In genomic region chr1:51651552-51651942, GRCh38 we compare ENCODE assay signal across 2 cellular contexts.
TF ChIP-seq lines count a peak whose summit lies in the region.

No MANE protein-coding gene starts in this region.

TF ChIP-seq in HEK293, 187 proteins besides CTCF, POLR2A, EP300 and RAD21 (continued from another document):
- TF ChIP-seq PRDM2 (tag by site-specific recombination; IDR thresholded peaks at IDR 0.05; ENCODE audit: borderline replicate concordance), result no peak
TF ChIP-seq in HEK293: peak in this region for 1.

TF ChIP-seq in SK-N-SH treated with all-trans-retinoic acid at 6 μM for 48 hours, 23 proteins besides CTCF, POLR2A, EP300 and RAD21 (continued from another document):
- TF ChIP-seq TSHZ2 (CRISPR knock-in tag; IDR thresholded peaks at IDR 0.05), result no peak
- no peak for TF ChIP-seq ZNF70 (CRISPR knock-in tag; IDR thresholded peaks at IDR 0.05)
- no peak for TF ChIP-seq ZFP30 (CRISPR knock-in tag; IDR thresholded peaks at IDR 0.05)
- no peak for TF ChIP-seq POU6F1 (CRISPR knock-in tag; IDR thresholded peaks at IDR 0.05; ENCODE audit: borderline replicate concordance, low read depth)
- no peak for TF ChIP-seq ARNTL (CRISPR knock-in tag; IDR thresholded peaks at IDR 0.05; ENCODE audit: borderline replicate concordance, low read depth)
- no peak for TF ChIP-seq ZNF8 (CRISPR knock-in tag; IDR thresholded peaks at IDR 0.05)
- no peak for TF ChIP-seq ISL1 (CRISPR knock-in tag; IDR thresholded peaks at IDR 0.05)
- TF ChIP-seq ZC3H10 (CRISPR knock-in tag; IDR thresholded peaks at IDR 0.05), result no peak
